17 cellular contexts compared by ENCODE assay signal in genomic region chr1:59541891-59542290, GRCh38.
"Had no signal": no experiment of that assay in that cellular context is flagged by ENCODE, and none has a peak within 500 bp of the region (broad histone marks: within the 10 kb centered on the region; RNA-seq: fewer than 3 reads in every experiment).

No MANE protein-coding gene starts in this region.

- H3K4me3 Mint-ChIP-seq: activated CD4-positive, alpha-beta memory T cell treated with anti-CD3 and anti-CD28 coated beads, Interleukin-2, amount 10 ng/mL, durations not matched to agents 7 days and 5 days; activated CD4-positive, alpha-beta T cell treated with anti-CD3 and anti-CD28 coated beads for 36 hours; activated T-cell treated with anti-CD3 and anti-CD28 coated beads, Interleukin-2, amount 50 U/mL, for 24 hours; brain; naive B cell; stimulated activated naive CD8-positive, alpha-beta T cell treated with anti-CD3 and anti-CD28 coated beads, Interleukin-15, amount 100 ng/mL, for 72 hours had no signal

- H3K9me3 ChIP-seq: adrenal gland, neutrophil, right atrium auricular region, upper lobe of left lung had no signal

- H3K4me1 ChIP-seq: right atrium auricular region had no signal

- H3K27me3 ChIP-seq: adrenal gland, neutrophil, right atrium auricular region, upper lobe of left lung had no signal

- H3K4me1 Mint-ChIP-seq: activated CD4-positive, alpha-beta T cell treated with anti-CD3 and anti-CD28 coated beads for 36 hours; naive B cell had no signal

- H3K4me3 ChIP-seq: adrenal gland, coronary artery, right atrium auricular region, upper lobe of left lung had no signal

- DNase-seq: activated CD4-positive, alpha-beta memory T cell treated with anti-CD3 and anti-CD28 coated beads, Interleukin-2, amount 10 ng/mL, durations not matched to agents 7 days and 5 days; activated CD4-positive, alpha-beta T cell treated with anti-CD3 and anti-CD28 coated beads for 36 hours; activated naive CD4-positive, alpha-beta T cell treated with anti-CD3 and anti-CD28 coated beads, Interleukin-2, amount 50 U/mL, for 16 hours; activated T-cell treated with anti-CD3 and anti-CD28 coated beads, Interleukin-2, amount 50 U/mL, for 24 hours; adrenal gland; central memory CD4-positive, alpha-beta T cell; effector CD8-positive, alpha-beta T cell; foreskin melanocyte; head of caudate nucleus; naive B cell; posterior cingulate gyrus; stimulated activated naive CD8-positive, alpha-beta T cell treated with anti-CD3 and anti-CD28 coated beads, Interleukin-15, amount 100 ng/mL, for 72 hours; upper lobe of left lung had no signal

- H3K36me3 Mint-ChIP-seq: brain, naive B cell had no signal

- H3K36me3 ChIP-seq: adrenal gland, neutrophil, right atrium auricular region, upper lobe of left lung had no signal

- H3K9me3 Mint-ChIP-seq: activated CD4-positive, alpha-beta memory T cell treated with anti-CD3 and anti-CD28 coated beads, Interleukin-2, amount 10 ng/mL, durations not matched to agents 7 days and 5 days; activated T-cell treated with anti-CD3 and anti-CD28 coated beads, Interleukin-2, amount 50 U/mL, for 24 hours; stimulated activated naive CD8-positive, alpha-beta T cell treated with anti-CD3 and anti-CD28 coated beads, Interleukin-15, amount 100 ng/mL, for 72 hours had no signal

- H3K27ac Mint-ChIP-seq: activated CD4-positive, alpha-beta memory T cell treated with anti-CD3 and anti-CD28 coated beads, Interleukin-2, amount 10 ng/mL, durations not matched to agents 7 days and 5 days; activated CD4-positive, alpha-beta T cell treated with anti-CD3 and anti-CD28 coated beads for 36 hours; activated T-cell treated with anti-CD3 and anti-CD28 coated beads, Interleukin-2, amount 50 U/mL, for 24 hours had no signal

- H3K27ac ChIP-seq: adrenal gland, coronary artery, neutrophil, right atrium auricular region, upper lobe of left lung had no signal

- H3K27me3 Mint-ChIP-seq: activated CD4-positive, alpha-beta memory T cell treated with anti-CD3 and anti-CD28 coated beads, Interleukin-2, amount 10 ng/mL, durations not matched to agents 7 days and 5 days; activated CD4-positive, alpha-beta T cell treated with anti-CD3 and anti-CD28 coated beads for 36 hours; activated T-cell treated with anti-CD3 and anti-CD28 coated beads, Interleukin-2, amount 50 U/mL, for 24 hours; brain; naive B cell; stimulated activated naive CD8-positive, alpha-beta T cell treated with anti-CD3 and anti-CD28 coated beads, Interleukin-15, amount 100 ng/mL, for 72 hours had no signal

- ATAC-seq: activated CD4-positive, alpha-beta T cell treated with anti-CD3 and anti-CD28 coated beads for 36 hours; stimulated activated naive CD8-positive, alpha-beta T cell treated with anti-CD3 and anti-CD28 coated beads, Interleukin-15, amount 100 ng/mL, for 72 hours had no signal
